ENCODE assay signal across 8 cellular contexts in the genomic region with DNA sequence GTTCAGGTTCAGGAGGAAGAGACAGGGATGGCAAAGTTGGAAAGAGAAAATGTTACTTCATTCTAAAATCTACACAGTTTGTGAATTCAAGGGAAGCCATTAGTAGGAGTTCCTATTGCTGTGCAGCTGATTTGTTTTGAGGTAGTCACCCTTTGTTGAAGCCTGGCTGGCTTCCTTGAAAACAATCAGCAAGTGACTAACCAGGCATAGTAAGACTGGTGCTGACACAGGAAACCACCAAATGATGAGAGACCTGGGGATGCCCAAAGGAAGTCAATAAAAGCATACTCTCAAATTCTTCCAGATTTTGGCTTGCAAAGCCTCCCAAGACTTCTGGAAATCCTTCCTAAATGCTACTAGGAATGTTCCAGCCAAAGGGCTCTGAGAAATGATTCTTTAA. TPM values are rescaled to one million over a fixed set of nuclear protein-coding genes. Genes with fewer than 3 reads are reported as not detected.
DNase-seq lines count a peak whose midpoint lies in the region; ATAC-seq, FAIRE-seq and TF ChIP-seq lines count a peak whose summit lies in the region.

No MANE protein-coding gene starts in this region.

- CTCF ChIA-PET in CD4-positive, alpha-beta memory T cell (lab: Charles Lee; ENCODE audit: partially characterized antibody), result interaction anchor here (1.3 to 8.5 kb wide), 9 partner anchors 12 to 100 kb away, joined by 3 to 123 read pairs (median 12); partner anchors contain the start of gene ANTXR2
- CTCF ChIA-PET in IMR-90 (lab: Yijun Ruan, JAX), result no interaction called here

- peaks cover 55 to 78% (median 67%) of the 10 kb centered on the region in 4 donors for H3K4me1 Mint-ChIP-seq in CD4-positive, alpha-beta memory T cell
- no peaks in the 10 kb centered on the region for H3K4me1 Mint-ChIP-seq in neural progenitor cell

- peaks cover 0 to 8% (median 2%) of the 10 kb centered on the region in 8 donors for H3K9me3 Mint-ChIP-seq in CD4-positive, alpha-beta memory T cell
- H3K9me3 Mint-ChIP-seq in neural progenitor cell, result peaks cover 3% of the 10 kb centered on the region

- H4K5ac ChIP-seq in IMR-90 (ENCODE audit: low read depth, low read length), result no peak overlapping the region

- POLR2A ChIA-PET in CD4-positive, alpha-beta memory T cell (lab: Charles Lee; ENCODE audit: partially characterized antibody), result interaction anchor here (0.7 to 8.0 kb wide), 11 partner anchors 10 to 106 kb away, joined by 3 to 160 read pairs (median 12); partner anchors contain the start of genes ANTXR2 and PRDM8
- POLR2A ChIA-PET in IMR-90 (lab: Charles Lee; ENCODE audit: unreplicated experiment), result no interaction called here

- FAIRE-seq in frontal cortex (lab: Jason Lieb, UNC), result no peak

- H3K9ac ChIP-seq in IMR-90 (ENCODE audit: low read depth, low read length) (no peak overlapping the region), neural progenitor cell (no peak overlapping the region)

- H3K4me2 ChIP-seq in IMR-90 (ENCODE audit: low read depth, low read length), result no peak overlapping the region
- peak overlapping the region; percentile 38 for H3K4me2 ChIP-seq in neural progenitor cell

- no peak overlapping the region for H3K18ac ChIP-seq in IMR-90 (ENCODE audit: low read depth, low read length)

- no peaks in the 10 kb centered on the region for H3K9me3 ChIP-seq in CD4-positive, alpha-beta memory T cell (ENCODE audit: control insufficient read depth in 1 of 2, low read length in 2 of 2)
- H3K9me3 ChIP-seq in IMR-90 (ENCODE audit: control insufficient read depth, insufficient read depth, low read length) (no peaks in the 10 kb centered on the region), neural progenitor cell (ENCODE audit: low read depth) (no peaks in the 10 kb centered on the region), prostate gland (no peaks in the 10 kb centered on the region)

- H3K27me3 ChIP-seq in CD4-positive, alpha-beta memory T cell (ENCODE audit: insufficient read depth, low read length), result no peaks in the 10 kb centered on the region
- H3K27me3 ChIP-seq in IMR-90 (ENCODE audit: control insufficient read depth, insufficient read depth, low read length) (no peaks in the 10 kb centered on the region), neural progenitor cell (peaks cover 5% of the 10 kb centered on the region), prostate gland (replicated peaks; ENCODE audit: insufficient read depth) (no peaks in the 10 kb centered on the region)

- H4K8ac ChIP-seq in IMR-90 (ENCODE audit: low read depth in 2 of 2, low read length in 2 of 2), result no peak overlapping the region

- no peak overlapping the region for H3K23ac ChIP-seq in IMR-90 (ENCODE audit: low read depth, low read length)

- H3K9me1 ChIP-seq in IMR-90 (ENCODE audit: insufficient read depth, low read length), result peaks cover 4% of the 10 kb centered on the region

- H4K20me1 ChIP-seq in IMR-90 (ENCODE audit: insufficient read depth, low read length), result no peaks in the 10 kb centered on the region
- no peaks in the 10 kb centered on the region for H4K20me1 ChIP-seq in neural progenitor cell (ENCODE audit: low read depth)

- intact Hi-C loops in CD4-positive, alpha-beta memory T cell (cut with micrococcal nuclease), result loop anchor here (1.0 to 2.0 kb wide), 4 partner anchors 11 to 48 kb away; no protein-coding TSS in a partner anchor
- intact Hi-C loops in IMR-90 (cut with micrococcal nuclease), result loop anchor here (5.0 kb wide), 1 partner anchor 36 kb away; no protein-coding TSS in a partner anchor
- intact Hi-C loops in prostate gland (cut with DNase I), result no loop called here

- in situ Hi-C loops in IMR-90 (cut with MboI; ENCODE audit: low sequenced_read_pairs), result no loop called here

- H3K27ac Mint-ChIP-seq in CD4-positive, alpha-beta memory T cell, result peak overlapping the region; percentile 93 to 96 (median 95)
- H3K27ac Mint-ChIP-seq in neural progenitor cell, result no peak overlapping the region

- TF ChIP-seq POLR2A in IMR-90 (IDR thresholded peaks at IDR 0.05; ENCODE audit: low read depth, low read length) (no peak), prostate gland (IDR thresholded peaks at IDR 0.05) (no peak)

- H3K4me1 ChIP-seq in CD4-positive, alpha-beta memory T cell (ENCODE audit: insufficient read depth, low read length), result peaks cover 67% of the 10 kb centered on the region
- peaks cover 2% of the 10 kb centered on the region; the same call in 1 of the 2 replicates for H3K4me1 ChIP-seq in IMR-90 (ENCODE audit: control insufficient read depth, insufficient read depth, low read length)
- H3K4me1 ChIP-seq in neural progenitor cell, result peaks cover 6% of the 10 kb centered on the region
- no peaks in the 10 kb centered on the region for H3K4me1 ChIP-seq in prostate gland (replicated peaks)

- H2BK20ac ChIP-seq in IMR-90 (ENCODE audit: low read depth, low read length), result no peak overlapping the region

- H3K4ac ChIP-seq in IMR-90 (ENCODE audit: low read depth, low read length), result no peak overlapping the region

- H3K36me3 ChIP-seq in CD4-positive, alpha-beta memory T cell (ENCODE audit: insufficient read depth, low read length), result no peaks in the 10 kb centered on the region
- no peaks in the 10 kb centered on the region for H3K36me3 ChIP-seq in IMR-90 (ENCODE audit: control insufficient read depth, insufficient read depth, low read length)
- H3K36me3 ChIP-seq in neural progenitor cell, result no peaks in the 10 kb centered on the region
- no peaks in the 10 kb centered on the region for H3K36me3 ChIP-seq in prostate gland

- no peak overlapping the region for H2BK15ac ChIP-seq in IMR-90 (ENCODE audit: low read depth, low read length)

- H2BK120ac ChIP-seq in IMR-90 (ENCODE audit: low read depth, low read length), result no peak overlapping the region

- H2AK5ac ChIP-seq in IMR-90 (ENCODE audit: low read depth, low read length), result no peak overlapping the region

- peak overlapping the region; percentile 71 for H3K27ac ChIP-seq in CD4-positive, alpha-beta memory T cell (ENCODE audit: low read depth, low read length)
- H3K27ac ChIP-seq in IMR-90 (ENCODE audit: insufficient read depth, low read length), result no peak overlapping the region
- H3K27ac ChIP-seq in neural progenitor cell, result no peak overlapping the region
- no peak overlapping the region for H3K27ac ChIP-seq in prostate gland

- H4K91ac ChIP-seq in IMR-90 (ENCODE audit: insufficient read depth, low read depth, low read length), result no peak overlapping the region

- no peak for TF ChIP-seq RAD21 in IMR-90 (IDR thresholded peaks at IDR 0.05; ENCODE audit: low read length)

- H3K14ac ChIP-seq in IMR-90 (replicated peaks; ENCODE audit: low read depth, low read length), result peak overlapping the region; percentile 35; the same call in 1 of the 2 replicates

- no peaks in the 10 kb centered on the region for H3K27me3 Mint-ChIP-seq in CD4-positive, alpha-beta memory T cell
- peaks cover 2% of the 10 kb centered on the region for H3K27me3 Mint-ChIP-seq in neural progenitor cell (ENCODE audit: insufficient read depth, low read depth)

- peaks cover 0 to 1% of the 10 kb centered on the region in 2 donors for H3K36me3 Mint-ChIP-seq in CD4-positive, alpha-beta memory T cell
- H3K36me3 Mint-ChIP-seq in neural progenitor cell, result no peaks in the 10 kb centered on the region

- H3K4me3 Mint-ChIP-seq in CD4-positive, alpha-beta memory T cell, result peak overlapping the region; percentile 43 to 82 (median 76)
- no peak overlapping the region for H3K4me3 Mint-ChIP-seq in neural progenitor cell

- DNase-seq in CD4-positive, alpha-beta memory T cell, result peak; percentile 63 to 85 (median 72)
- DNase-seq in IMR-90 (peak; percentile 88), neural progenitor cell (ENCODE audit: low spot score) (peak; percentile 32), hippocampal formation (lab: John Stamatoyannopoulos, UW) (no peak), prostate gland (ENCODE audit: low spot score) (no peak), frontal cortex (ENCODE audit: low spot score in 2 of 2) (no peak)
- DNase-seq in activated T-helper 9 cell treated with anti-CD3 and anti-CD28 coated beads, Interleukin-2, amount 50 U/mL, for 16 hours (ENCODE audit: low read depth), result peak; percentile 36

- H2AFZ ChIP-seq in IMR-90 (replicated peaks; ENCODE audit: low read length, poor library complexity) (no peak overlapping the region), neural progenitor cell (replicated peaks) (peak overlapping the region; percentile 19)

- H2BK5ac ChIP-seq in IMR-90 (ENCODE audit: low read depth, low read length, poor library complexity, severe bottlenecking), result no peak overlapping the region

- H3K56ac ChIP-seq in IMR-90 (ENCODE audit: extremely low read depth, insufficient read depth, low read length), result no peak overlapping the region; the same call in 1 of the 2 replicates

- no peak overlapping the region for H2AK9ac ChIP-seq in IMR-90 (replicated peaks; ENCODE audit: low read depth, low read length, poor library complexity)

- dilution Hi-C loops in IMR-90 (cut with HindIII; ENCODE audit: low sequenced_read_pairs, unreplicated experiment), result no loop called here

- H3K4me3 ChIP-seq in CD4-positive, alpha-beta memory T cell (ENCODE audit: low read length in 2 of 2), result no peak overlapping the region
- no peak overlapping the region for H3K4me3 ChIP-seq in IMR-90 (ENCODE audit: insufficient read depth, low read depth, low read length)
- H3K4me3 ChIP-seq in neural progenitor cell, result no peak overlapping the region
- H3K4me3 ChIP-seq in prostate gland, result no peak overlapping the region

- no peaks in the 10 kb centered on the region for H3K79me2 ChIP-seq in neural progenitor cell (ENCODE audit: low read depth)

- H3K79me1 ChIP-seq in IMR-90 (ENCODE audit: low read depth in 1 of 2, low read length in 2 of 2), result no peaks in the 10 kb centered on the region

- no peak for TF ChIP-seq CTCF in IMR-90 (conservative IDR thresholded peaks at IDR 0.05; ENCODE audit: low read depth, low read length)
- TF ChIP-seq CTCF in neural progenitor cell (IDR thresholded peaks at IDR 0.05), result no peak
- TF ChIP-seq CTCF in prostate gland (IDR thresholded peaks at IDR 0.05), result no peak

- ATAC-seq in GM21447 (IDR thresholded peaks at IDR 0.05; ENCODE audit: unreplicated experiment) (peak; percentile 97), IMR-90 (ENCODE audit: low read depth) (peak; percentile 76)

- no TSS peak for BruUV-seq in IMR-90 (replicated peaks; lab: Mats Ljungman, UMichigan)

- no peaks in the 10 kb centered on the region for H3F3A ChIP-seq in neural progenitor cell (ENCODE audit: low read depth)

TF ChIP-seq in IMR-90, 13 proteins besides CTCF, POLR2A, EP300 and RAD21:
- TF ChIP-seq SMC3 (IDR thresholded peaks at IDR 0.05; ENCODE audit: low read depth, low read length) (no peak), MAFK (IDR thresholded peaks at IDR 0.05; ENCODE audit: low read depth, low read length) (peak; percentile 27; the same call in 1 of the 2 replicates)

RNA-seq across cellular contexts. Expression of gene PRDM8, which starts 23.9 kb away (rescaled TPM):
- 10 to 100 TPM; 19.8 to 23.0 TPM for total RNA-seq in CD4-positive, alpha-beta memory T cell
- 1 to 10 TPM; 2.1 to 3.4 TPM for polyA plus RNA-seq in CD4-positive, alpha-beta memory T cell
- total RNA-seq in IMR-90 (2012; rRNA removed), result 5.0 and 5.7 TPM in 2 replicates
- 15.8 and 16.8 TPM in 2 replicates for polyA plus RNA-seq in IMR-90 (2012; rRNA removed)
- polyA plus RNA-seq in IMR-90 (2012; cell fraction: cytosol; rRNA removed), result 9.1 and 12.2 TPM in 2 replicates
- 32.9 and 37.2 TPM in 2 replicates for polyA plus RNA-seq in IMR-90 (2012; cell fraction: nucleus; rRNA removed; ENCODE audit: low replicate concordance)
- total RNA-seq in neural progenitor cell (ENCODE audit: low replicate concordance), result 0.03 TPM in 1 of 2 replicates, not detected in the other
- total RNA-seq in prostate gland, result 10 to 100 TPM; 26.6 to 58.0 TPM
- total RNA-seq in frontal cortex, result 26.9 TPM

Comparison
In these comparisons a context has a peak if more than half of its experiments do, and no peak if none do; other contexts are left out.
1. DNase-seq: peak in CD4-positive, alpha-beta memory T cell (5 of 5), IMR-90 (single experiment), activated T-helper 9 cell treated with anti-CD3 and anti-CD28 coated beads, Interleukin-2, amount 50 U/mL, for 16 hours (single experiment) and neural progenitor cell (single experiment); none in hippocampal formation (0 of 2), prostate gland (single experiment) and frontal cortex (0 of 2).